Comparison of ENCODE assay signal across 8 cellular contexts in genomic region chr7:100673302-100673941, GRCh38. TPM values are rescaled to one million over a fixed set of nuclear protein-coding genes. Genes with fewer than 3 reads are reported as not detected.
DNase-seq lines count a peak whose midpoint lies in the region; TF ChIP-seq lines count a peak whose summit lies in the region.

TSS of gene GNB2 (plus strand) at chr7:100673740. CDS start at chr7:100676266, 2,526 bp downstream.

- peaks cover 21% of the 10 kb centered on the region for H3K36me3 ChIP-seq in CD8-positive, alpha-beta memory T cell (ENCODE audit: insufficient read depth, low read length)
- peaks cover 20% of the 10 kb centered on the region for H3K36me3 ChIP-seq in effector memory CD4-positive, alpha-beta T cell (ENCODE audit: control insufficient read depth, insufficient read depth, low read length)

- no peak for TF ChIP-seq CTCF in GM20000 (IDR thresholded peaks at IDR 0.05; ENCODE audit: extremely low read depth, missing control alignments)

- no peaks in the 10 kb centered on the region for H3K27me3 ChIP-seq in CD8-positive, alpha-beta memory T cell (ENCODE audit: insufficient read depth, low read length, poor library complexity, severe bottlenecking)
- no peaks in the 10 kb centered on the region for H3K27me3 ChIP-seq in effector memory CD4-positive, alpha-beta T cell (replicated peaks; ENCODE audit: control insufficient read depth, insufficient read depth, low read length, poor library complexity, severe bottlenecking)

- DNase-seq in CD8-positive, alpha-beta memory T cell: peak; percentile 93 to 98 (median 96)
- DNase-seq in GM20000 (ENCODE audit: low spot score) (peak; percentile 97), HT-29 (ENCODE audit: low spot score) (peak; percentile 100), NOMO-1 (lab: John Stamatoyannopoulos, UW; ENCODE audit: unreplicated experiment in 2 of 2) (peak; percentile 97 to 99), medulla oblongata (ENCODE audit: extremely low spot score) (peak; percentile 99)
- DNase-seq in effector memory CD4-positive, alpha-beta T cell: peak; percentile 97 to 98 (median 97)
- peak; percentile 96 for DNase-seq in stimulated activated CD8-positive, alpha-beta memory T cell treated with anti-CD3 and anti-CD28 coated beads, Interleukin-12 subunit alpha, Interleukin-12 subunit beta, amount 100 ng/mL, for 1 hour (ENCODE audit: low read depth)

- H3K4me1 Mint-ChIP-seq in CD8-positive, alpha-beta memory T cell: peaks cover 10 to 23% (median 12%) of the 10 kb centered on the region in 3 donors

- H3K27ac ChIP-seq in CD8-positive, alpha-beta memory T cell (ENCODE audit: low read depth, low read length): peak within 1 kb of the TSS; percentile 89
- H3K27ac ChIP-seq in effector memory CD4-positive, alpha-beta T cell (ENCODE audit: insufficient read depth, low read length, poor library complexity, severe bottlenecking): peak within 1 kb of the TSS; percentile 86

- CTCF ChIA-PET in CD8-positive, alpha-beta memory T cell (lab: Charles Lee): interaction anchor here (0.8 to 1.3 kb wide), 6 partner anchors 18 to 89 kb away, joined by 3 to 5 read pairs (median 3); partner anchors contain the start of gene POP7
- CTCF ChIA-PET in activated CD8-positive, alpha-beta memory T cell treated with anti-CD3 and anti-CD28 coated beads for 36 hours (lab: Charles Lee): interaction anchor here (0.6 to 1.5 kb wide), 4 partner anchors 18 to 87 kb away, joined by 3 to 7 read pairs (median 5); partner anchors contain the start of genes FBXO24 and LRCH4

- no peaks in the 10 kb centered on the region for H3K9me3 ChIP-seq in CD8-positive, alpha-beta memory T cell (ENCODE audit: low read length)
- no peaks in the 10 kb centered on the region for H3K9me3 ChIP-seq in effector memory CD4-positive, alpha-beta T cell (ENCODE audit: control insufficient read depth, low read length)

- peak within 1 kb of the TSS; percentile 84 for H3K4me3 ChIP-seq in CD8-positive, alpha-beta memory T cell (ENCODE audit: low read length)
- H3K4me3 ChIP-seq in effector memory CD4-positive, alpha-beta T cell (ENCODE audit: insufficient read depth, low read depth, low read length, poor library complexity, severe bottlenecking): peak within 1 kb of the TSS; percentile 95

- POLR2A ChIA-PET in CD8-positive, alpha-beta memory T cell (lab: Charles Lee): interaction anchor here (0.6 to 2.3 kb wide), 6 partner anchors 16 to 87 kb away, joined by 3 to 10 read pairs (median 6); partner anchors contain the start of genes FBXO24, MOSPD3 and POP7
- POLR2A ChIA-PET in activated CD8-positive, alpha-beta memory T cell treated with anti-CD3 and anti-CD28 coated beads for 36 hours (lab: Charles Lee): interaction anchor here (0.6 to 0.9 kb wide), 5 partner anchors 32 to 571 kb away, joined by 3 to 6 read pairs (median 3); partner anchors contain the start of genes FBXO24 and MOSPD3

- H3K4me3 Mint-ChIP-seq in CD8-positive, alpha-beta memory T cell: peak within 1 kb of the TSS; percentile 92 to 98 (median 95)

- H3K4me1 ChIP-seq in CD8-positive, alpha-beta memory T cell (ENCODE audit: insufficient read depth, low read length): peaks cover 15% of the 10 kb centered on the region
- H3K4me1 ChIP-seq in effector memory CD4-positive, alpha-beta T cell (ENCODE audit: control insufficient read depth, insufficient read depth, low read length, poor library complexity, severe bottlenecking): peaks cover 7% of the 10 kb centered on the region

- peaks cover 0 to 6% of the 10 kb centered on the region in 2 donors for H3K27me3 Mint-ChIP-seq in CD8-positive, alpha-beta memory T cell

- peak within 1 kb of the TSS; percentile 95 to 98 (median 96) for H3K27ac Mint-ChIP-seq in CD8-positive, alpha-beta memory T cell

- H3K9me3 Mint-ChIP-seq in CD8-positive, alpha-beta memory T cell: peaks cover 0 to 1% (median 0%) of the 10 kb centered on the region in 5 donors

- H3K36me3 Mint-ChIP-seq in CD8-positive, alpha-beta memory T cell: peaks cover 0 to 29% (median 0%) of the 10 kb centered on the region in 3 donors

RNA-seq across cellular contexts. Expression of gene GNB2, which starts in this region (rescaled TPM):
- total RNA-seq in CD8-positive, alpha-beta memory T cell: 100 to 1,000 TPM; 253 to 262 TPM
- polyA plus RNA-seq in CD8-positive, alpha-beta memory T cell: 62.9 TPM
- total RNA-seq in HT-29 (2014; rRNA removed; shearing (Covaris generic)): 272 and 317 TPM in 2 replicates
- total RNA-seq in activated CD8-positive, alpha-beta memory T cell treated with anti-CD3 and anti-CD28 coated beads for 36 hours: 100 to 1,000 TPM; 235 to 241 TPM

Comparison
In these comparisons a context has a peak if more than half of its experiments do, and no peak if none do; other contexts are left out.
1. Peak in every context shown above with its lines: DNase-seq, H3K4me3 ChIP-seq and H3K27ac ChIP-seq.